Comparison of ENCODE assay signal across 8 cellular contexts in genomic region chr4:20251061-20251795, GRCh38. TPM values are rescaled to one million over a fixed set of nuclear protein-coding genes. Genes with fewer than 3 reads are reported as not detected.
DNase-seq lines count a peak whose midpoint lies in the region; ATAC-seq, FAIRE-seq and TF ChIP-seq lines count a peak whose summit lies in the region.

No MANE protein-coding gene starts in this region.

- H3K4me1 ChIP-seq in K562 (replicated peaks in 1 of 2; ENCODE audit: control insufficient read depth in 2 of 2, insufficient read depth in 2 of 2, low read length in 2 of 2): peaks cover 0 to 7% of the 10 kb centered on the region in 2 experiments; a peak in 2 of 5 replicates

- no peaks in the 10 kb centered on the region for H3K79me2 ChIP-seq in K562 (ENCODE audit: control insufficient read depth, insufficient read depth, low read length)

- H3K27ac ChIP-seq in K562 (ENCODE audit: extremely low read depth, low read depth, low read length): no peak overlapping the region

- DNase-seq in GM06990 (ENCODE audit: extremely low read depth, insufficient read length) (peak; percentile 0), K562 (ENCODE audit: extremely low read depth in 1 of 4, low spot score in 3 of 4) (peak in 1 of 4 experiments; percentile 7), myocyte (ENCODE audit: low read depth) (peak; percentile 1), COLO829 (ENCODE audit: low spot score) (no peak), 8988T (no peak), AML-193 (lab: John Stamatoyannopoulos, UW) (no peak)

- ATAC-seq in HG02885 (IDR thresholded peaks at IDR 0.05; ENCODE audit: poor library complexity, unreplicated experiment) (peak; percentile 23), K562 (peak; percentile 36), HG03457 (IDR thresholded peaks at IDR 0.05; ENCODE audit: unreplicated experiment) (no peak)

- TF ChIP-seq EP300 in K562 (IDR thresholded peaks at IDR 0.05; ENCODE audit: low read length): no peak

- H3K27me3 ChIP-seq in GM06990 (replicated peaks; ENCODE audit: control insufficient read depth, insufficient read depth, low read length) (no peaks in the 10 kb centered on the region; the same call in 1 of the 2 replicates), K562 (ENCODE audit: control insufficient read depth in 2 of 2, insufficient read depth in 2 of 2, low read length in 2 of 2) (peaks cover 0 to 7% of the 10 kb centered on the region in 2 experiments; a peak in 2 of 5 replicates)

- no peak for TF ChIP-seq POLR2A in K562 (conservative IDR thresholded peaks at IDR 0.05)

- POLR2A ChIA-PET in K562 (lab: Yijun Ruan, JAX): no interaction called here

- H3K4me2 ChIP-seq in K562 (ENCODE audit: insufficient read depth, low read length): no peak overlapping the region

- intact Hi-C loops in K562 (cut with micrococcal nuclease): no loop called here

- no TSS peak for BruUV-seq in K562 (replicated peaks; lab: Mats Ljungman, UMichigan)

- TF ChIP-seq CTCF in GM06990 (IDR thresholded peaks at IDR 0.05; ENCODE audit: insufficient read depth, low read length, poor library complexity, severe bottlenecking) (no peak), K562 (IDR thresholded peaks at IDR 0.05 in 2 of 3, conservative IDR thresholded peaks at IDR 0.05 in 1 of 3; ENCODE audit: insufficient read depth in 2 of 3, low read depth in 1 of 3, low read length in 3 of 3) (no peak)

- 11% methylated on average over 19 of the region's 35 CpGs for WGBS in K562 (ENCODE audit: insufficient coverage, low coverage, missing lambda C conversion rate)

- no peaks in the 10 kb centered on the region for H3K9me3 ChIP-seq in K562 (replicated peaks; ENCODE audit: control insufficient read depth, insufficient read depth, low read depth, low read length)

- H2AFZ ChIP-seq in K562 (ENCODE audit: low read depth, low read length): no peak overlapping the region

- no peak for FAIRE-seq in K562 (lab: Jason Lieb, UNC)

- no peak overlapping the region for H3K9ac ChIP-seq in K562 (ENCODE audit: insufficient read depth in 1 of 2, low read depth in 2 of 2, low read length in 2 of 2)

- H3K36me3 ChIP-seq in GM06990 (ENCODE audit: control insufficient read depth, insufficient read depth, low read length): no peaks in the 10 kb centered on the region
- H3K36me3 ChIP-seq in K562 (ENCODE audit: control insufficient read depth, insufficient read depth, low read length): no peaks in the 10 kb centered on the region

- no peaks in the 10 kb centered on the region for H4K20me1 ChIP-seq in K562 (replicated peaks; ENCODE audit: control insufficient read depth, insufficient read depth, low read length)

- TF ChIP-seq RAD21 in K562 (CRISPR knock-in tag; conservative IDR thresholded peaks at IDR 0.05 in 1 of 2, IDR thresholded peaks at IDR 0.05 in 1 of 2): no peak

- no peaks in the 10 kb centered on the region for H3K9me1 ChIP-seq in K562 (ENCODE audit: control insufficient read depth, insufficient read depth, low read length)

- CTCF ChIA-PET in K562 (lab: Yijun Ruan, JAX; ENCODE audit: low intra/inter-chr PET ratio): no interaction called here

- in situ Hi-C loops in K562 (cut with MboI): no loop called here

- H3K4me3 ChIP-seq in GM06990 (replicated peaks; ENCODE audit: low read depth, low read length) (no peak overlapping the region; the same call in 1 of the 2 replicates), K562 (no peak overlapping the region)

TF ChIP-seq in K562, 482 proteins besides CTCF, POLR2A, EP300 and RAD21:
- no peak for TF ChIP-seq ZNF12 (CRISPR knock-in tag; IDR thresholded peaks at IDR 0.05)
- no peak for TF ChIP-seq HDGF (IDR thresholded peaks at IDR 0.05)
- TF ChIP-seq KDM4B (IDR thresholded peaks at IDR 0.05; ENCODE audit: borderline replicate concordance in 2 of 2, low read depth in 1 of 2): no peak
- TF ChIP-seq SMARCA4 (IDR thresholded peaks at IDR 0.05): no peak

RNA-seq across cellular contexts. Expression of gene SLIT2, which starts 0.5 kb away (rescaled TPM):
- total RNA-seq in K562 (2011; cell fraction: chromatin; rRNA removed; ENCODE audit: low replicate concordance): 4.5 and 11.3 TPM in 2 replicates
- total RNA-seq in K562 (2011; cell fraction: nucleolus; rRNA removed): 1.8 and 3.9 TPM in 2 replicates
- 4.2 and 4.5 TPM in 2 replicates for total RNA-seq in K562 (2011; cell fraction: nucleoplasm; rRNA removed)
- total RNA-seq in K562 (2014; rRNA removed): 1.9 and 4.0 TPM in 2 replicates
- total RNA-seq in K562 (2014; rRNA removed; fragmentation: Illumina TruSeq; extraction: Trizol): 4.1 and 4.5 TPM in 2 replicates
- total RNA-seq in K562 (2015; rRNA removed; fragmentation: Illumina TruSeq; extraction: Trizol): 4.3 and 5.3 TPM in 2 replicates
- total RNA-seq in K562 (2021): 6.0 and 6.3 TPM in 2 replicates
- 0.66 and 8.1 TPM in 2 replicates for polyA plus RNA-seq in K562 (2011; rRNA removed)
- polyA plus RNA-seq in K562 (2011; cell fraction: cytosol; rRNA removed): 0.50 and 3.4 TPM in 2 replicates
- polyA plus RNA-seq in K562 (2011; cell fraction: nucleus; rRNA removed): 0.86 and 6.7 TPM in 2 replicates
- 0.35 and 1.7 TPM in 2 replicates for polyA plus RNA-seq in K562 (2012)
- 3.9 and 4.3 TPM in 2 replicates for polyA plus RNA-seq in K562 (2014; fragmentation: Illumina TruSeq; extraction: Trizol)
- 1 to 10 TPM; 1.8 to 2.8 TPM for polyA plus RNA-seq in K562 (2014; fragmentation: Nextera tagmentation; extraction: Ambion mirVana)
- polyA plus RNA-seq in K562 (2014; rRNA removed): 2.1 and 2.4 TPM in 2 replicates
- 2.5 and 23.4 TPM in 2 replicates for polyA minus RNA-seq in K562 (2011; rRNA and poly(A)+ RNA removed)
- 0.82 and 7.0 TPM in 2 replicates for polyA minus RNA-seq in K562 (2011; cell fraction: cytosol; rRNA and poly(A)+ RNA removed)
- polyA minus RNA-seq in K562 (2011; cell fraction: nucleus; rRNA and poly(A)+ RNA removed): 4.1 and 13.7 TPM in 2 replicates
- 3.1 and 3.4 TPM in 2 replicates for total RNA-seq in myocyte
- polyA plus RNA-seq in myocyte (2012): 1.5 TPM

Comparison
In these comparisons a context has a peak if more than half of its experiments do, and no peak if none do; other contexts are left out.
1. DNase-seq: peak in GM06990 (single experiment) and myocyte (single experiment); none in COLO829 (single experiment), 8988T (single experiment) and AML-193 (0 of 2).